Comparison of ENCODE assay signal across 18 cellular contexts in genomic region chr13:28584873-28585317, GRCh38.
DNase-seq lines count a peak whose midpoint lies in the region; ATAC-seq, FAIRE-seq and TF ChIP-seq lines count a peak whose summit lies in the region.
"Had no signal": no experiment of that assay in that cellular context is flagged by ENCODE, and none has a peak within 500 bp of the region (broad histone marks: within the 10 kb centered on the region; RNA-seq: fewer than 3 reads in every experiment).

No MANE protein-coding gene starts in this region.

- H3K4me3 ChIP-seq in IMR-90 (ENCODE audit: insufficient read depth, low read depth, low read length) = no peak overlapping the region
- H3K4me3 ChIP-seq in choroid plexus epithelial cell (ENCODE audit: low read depth, low read length) = no peak overlapping the region
- H3K4me3 ChIP-seq in mesendoderm (ENCODE audit: low read length) = no peak overlapping the region
- H3K4me3 ChIP-seq in kidney (ENCODE audit: low read length in 2 of 2) = no peak overlapping the region
- H3K4me3 ChIP-seq: BLaER1 treated with 17β-estradiol and CSF1 and Interleukin-3, amounts not matched to agents 10 nM and 100 nM; prostate gland; thyroid gland had no signal

- H2BK120ac ChIP-seq in IMR-90 (ENCODE audit: low read depth, low read length) (peak overlapping the region; percentile 100), mesendoderm (ENCODE audit: low read depth, low read length) (no peak overlapping the region)

- peak overlapping the region; percentile 98 for H4K91ac ChIP-seq in IMR-90 (ENCODE audit: insufficient read depth, low read depth, low read length)

- H3K27ac ChIP-seq in IMR-90 (ENCODE audit: insufficient read depth, low read length) (peak overlapping the region; percentile 97; the same call in 1 of the 2 replicates), mesendoderm (ENCODE audit: low read depth, low read length) (no peak overlapping the region), kidney (ENCODE audit: low read depth in 2 of 2, low read length in 2 of 2) (no peak overlapping the region)
- H3K27ac ChIP-seq: BLaER1 treated with 17β-estradiol and CSF1 and Interleukin-3, amounts not matched to agents 10 nM and 100 nM; dorsolateral prefrontal cortex; prostate gland; thyroid gland had no signal

- peak overlapping the region; percentile 99 for H3K14ac ChIP-seq in IMR-90 (replicated peaks; ENCODE audit: low read depth, low read length)

- H2AFZ ChIP-seq in IMR-90 (replicated peaks; ENCODE audit: low read length, poor library complexity) = peak overlapping the region; percentile 74

- peak overlapping the region; percentile 66 for H3K4me2 ChIP-seq in IMR-90 (ENCODE audit: low read depth, low read length)
- no peak overlapping the region for H3K4me2 ChIP-seq in mesendoderm (ENCODE audit: low read length)

- peak overlapping the region; percentile 91 for H2AK9ac ChIP-seq in IMR-90 (replicated peaks; ENCODE audit: low read depth, low read length, poor library complexity)

- TF ChIP-seq POLR2A in IMR-90 (IDR thresholded peaks at IDR 0.05; ENCODE audit: low read depth, low read length) = no peak

- peaks cover 17% of the 10 kb centered on the region for H3K4me1 ChIP-seq in IMR-90 (ENCODE audit: control insufficient read depth, insufficient read depth, low read length)
- H3K4me1 ChIP-seq in mesendoderm (ENCODE audit: control insufficient read depth, low read depth, low read length) = peaks cover 2% of the 10 kb centered on the region
- H3K4me1 ChIP-seq in kidney (ENCODE audit: control insufficient read depth in 1 of 2, insufficient read depth in 1 of 2, low read depth in 1 of 2, low read length in 2 of 2) = no peaks in the 10 kb centered on the region
- H3K4me1 ChIP-seq: prostate gland had no signal

- H4K20me1 ChIP-seq in IMR-90 (ENCODE audit: insufficient read depth, low read length) = no peaks in the 10 kb centered on the region
- H4K20me1 ChIP-seq: BLaER1 treated with 17β-estradiol and CSF1 and Interleukin-3, amounts not matched to agents 10 nM and 100 nM had no signal

- H3K9me1 ChIP-seq in IMR-90 (ENCODE audit: insufficient read depth, low read length) = peaks cover 8% of the 10 kb centered on the region

- TF ChIP-seq CTCF in AG09319 (IDR thresholded peaks at IDR 0.05; ENCODE audit: low read depth, low read length) = no peak
- TF ChIP-seq CTCF in IMR-90 (conservative IDR thresholded peaks at IDR 0.05; ENCODE audit: low read depth, low read length) = 0 out of 2 replicates have a peak, but pooled peaks have one; percentile 6
- TF ChIP-seq CTCF in choroid plexus epithelial cell (conservative IDR thresholded peaks at IDR 0.05; ENCODE audit: low read depth, low read length) = no peak
- TF ChIP-seq CTCF in kidney (IDR thresholded peaks at IDR 0.05; ENCODE audit: borderline replicate concordance, extremely low read depth, insufficient read depth) = no peak

- BruUV-seq in IMR-90 (replicated peaks; lab: Mats Ljungman, UMichigan) = no TSS peak

- H3K36me3 ChIP-seq in IMR-90 (ENCODE audit: control insufficient read depth, insufficient read depth, low read length) = no peaks in the 10 kb centered on the region
- H3K36me3 ChIP-seq in mesendoderm (ENCODE audit: control insufficient read depth, insufficient read depth, low read length) = no peaks in the 10 kb centered on the region
- no peaks in the 10 kb centered on the region for H3K36me3 ChIP-seq in kidney (ENCODE audit: control insufficient read depth in 1 of 2, insufficient read depth in 2 of 2, low read length in 2 of 2)
- H3K36me3 ChIP-seq: BLaER1 treated with 17β-estradiol and CSF1 and Interleukin-3, amounts not matched to agents 10 nM and 100 nM; prostate gland; thyroid gland had no signal

- no peaks in the 10 kb centered on the region for H3K9me3 ChIP-seq in IMR-90 (ENCODE audit: control insufficient read depth, insufficient read depth, low read length)
- no peaks in the 10 kb centered on the region for H3K9me3 ChIP-seq in kidney (ENCODE audit: control insufficient read depth in 1 of 2, low read length in 2 of 2)
- H3K9me3 ChIP-seq: BLaER1 treated with 17β-estradiol and CSF1 and Interleukin-3, amounts not matched to agents 10 nM and 100 nM; prostate gland; thyroid gland had no signal

- H3K4ac ChIP-seq in IMR-90 (ENCODE audit: low read depth, low read length) = peak overlapping the region; percentile 99
- H3K4ac ChIP-seq in mesendoderm (ENCODE audit: low read depth, low read length) = no peak overlapping the region

- H3K18ac ChIP-seq in IMR-90 (ENCODE audit: low read depth, low read length) (peak overlapping the region; percentile 99), mesendoderm (ENCODE audit: low read length) (no peak overlapping the region)

- H3K27me3 ChIP-seq in IMR-90 (ENCODE audit: control insufficient read depth, insufficient read depth, low read length) (no peaks in the 10 kb centered on the region), mesendoderm (ENCODE audit: insufficient read depth, low read length, poor library complexity) (no peaks in the 10 kb centered on the region)
- H3K27me3 ChIP-seq: BLaER1 treated with 17β-estradiol and CSF1 and Interleukin-3, amounts not matched to agents 10 nM and 100 nM; thyroid gland had no signal

- H3K9ac ChIP-seq in IMR-90 (ENCODE audit: low read depth, low read length) (peak overlapping the region; percentile 59; the same call in 1 of the 2 replicates), mesendoderm (ENCODE audit: low read length) (no peak overlapping the region), kidney (ENCODE audit: low read length in 2 of 2) (no peak overlapping the region)
- H3K9ac ChIP-seq: BLaER1 treated with 17β-estradiol and CSF1 and Interleukin-3, amounts not matched to agents 10 nM and 100 nM had no signal

- no peak for TF ChIP-seq RAD21 in IMR-90 (IDR thresholded peaks at IDR 0.05; ENCODE audit: low read length)

- ATAC-seq in IMR-90 (ENCODE audit: low read depth) (peak; percentile 72), GM18858 (IDR thresholded peaks at IDR 0.05; ENCODE audit: unreplicated experiment) (no peak), left colon (no peak)
- ATAC-seq: activated naive CD8-positive, alpha-beta T cell treated with anti-CD3 and anti-CD28 coated beads, Interleukin-2, amount 50 U/mL, for 24 hours had no signal

- H2BK15ac ChIP-seq in IMR-90 (ENCODE audit: low read depth, low read length) (peak overlapping the region; percentile 99), mesendoderm (replicated peaks; ENCODE audit: low read depth) (no peak overlapping the region)

- peak overlapping the region; percentile 99 for H4K5ac ChIP-seq in IMR-90 (ENCODE audit: low read depth, low read length)
- no peak overlapping the region for H4K5ac ChIP-seq in mesendoderm (ENCODE audit: low read length)

- H2BK5ac ChIP-seq in IMR-90 (ENCODE audit: low read depth, low read length, poor library complexity, severe bottlenecking) (peak overlapping the region; percentile 96), mesendoderm (ENCODE audit: low read length) (no peak overlapping the region)

- intact Hi-C loops in IMR-90 (cut with micrococcal nuclease) (no loop called here), left colon (cut with DNase I, micrococcal nuclease) (no loop called here), kidney (cut with DNase I) (no loop called here)

- no peaks in the 10 kb centered on the region for H3K79me1 ChIP-seq in IMR-90 (ENCODE audit: low read depth in 1 of 2, low read length in 2 of 2)
- no peaks in the 10 kb centered on the region for H3K79me1 ChIP-seq in mesendoderm (ENCODE audit: low read length)

- DNase-seq in AG09319 (ENCODE audit: extremely low read depth, low read depth) (peak; percentile 30), IMR-90 (peak; percentile 71), choroid plexus epithelial cell (ENCODE audit: low read depth) (peak; percentile 46), mesendoderm (peak; percentile 8), DMS 273 (lab: John Stamatoyannopoulos, UW; ENCODE audit: unreplicated experiment) (no peak), left colon (no peak), kidney (no peak)
- DNase-seq: activated CD4-positive, alpha-beta T cell treated with anti-CD3 and anti-CD28 coated beads, Interleukin-2, amount 10 ng/mL, durations not matched to agents 24 days and 14 days; activated naive CD8-positive, alpha-beta T cell treated with anti-CD3 and anti-CD28 coated beads, Interleukin-2, amount 50 U/mL, for 24 hours; activated T-cell treated with anti-CD3 and anti-CD28 coated beads, Interleukin-2, amount 50 U/mL, for 24 hours; dorsolateral prefrontal cortex; NCI-H1930; NCI-H526; thyroid gland had no signal

- no peaks in the 10 kb centered on the region for H3K79me2 ChIP-seq in mesendoderm (ENCODE audit: control insufficient read depth, insufficient read depth, low read length)

- H4K8ac ChIP-seq in IMR-90 (ENCODE audit: low read depth in 2 of 2, low read length in 2 of 2) = peak overlapping the region; percentile 75 to 99
- H4K8ac ChIP-seq in mesendoderm (ENCODE audit: low read depth, low read length) = no peak overlapping the region

- H2BK20ac ChIP-seq in IMR-90 (ENCODE audit: low read depth, low read length) = peak overlapping the region; percentile 99

- WGBS in IMR-90 (ENCODE audit: extremely low coverage in 2 of 2, insufficient read length in 1 of 2), 2 experiments = no CpG with 5 or more reads among the region's 4 CpGs
- no CpG with 5 or more reads among the region's 4 CpGs for WGBS in mesendoderm (ENCODE audit: extremely low coverage, insufficient coverage, low lambda C conversion rate)

- dilution Hi-C loops in IMR-90 (cut with HindIII; ENCODE audit: low sequenced_read_pairs, unreplicated experiment) = no loop called here

- CTCF ChIA-PET in IMR-90 (lab: Yijun Ruan, JAX) = interaction anchor here (0.6 kb wide), 1 partner anchor 26 kb away, joined by 3 read pairs; no protein-coding TSS in a partner anchor

- FAIRE-seq in kidney (lab: Jason Lieb, UNC) = no peak
- FAIRE-seq: islet of Langerhans had no signal

- POLR2A ChIA-PET in IMR-90 (lab: Charles Lee; ENCODE audit: unreplicated experiment) = interaction anchor here (0.5 kb wide), 1 partner anchor 237 kb away, joined by 3 read pairs; no protein-coding TSS in a partner anchor

- H3K23ac ChIP-seq in IMR-90 (ENCODE audit: low read depth, low read length) (peak overlapping the region; percentile 97), mesendoderm (ENCODE audit: low read length) (no peak overlapping the region)

- H2AK5ac ChIP-seq in IMR-90 (ENCODE audit: low read depth, low read length) (peak overlapping the region; percentile 94; the same call in 1 of the 2 replicates), mesendoderm (ENCODE audit: low read length) (no peak overlapping the region)

- peak overlapping the region; percentile 90; the same call in 1 of the 2 replicates for H3K56ac ChIP-seq in IMR-90 (ENCODE audit: extremely low read depth, insufficient read depth, low read length)
- no peak overlapping the region for H3K56ac ChIP-seq in mesendoderm (ENCODE audit: low read length)

- in situ Hi-C loops in IMR-90 (cut with MboI; ENCODE audit: low sequenced_read_pairs) = no loop called here

TF ChIP-seq in IMR-90, 13 proteins besides CTCF, POLR2A, EP300 and RAD21:
- TF ChIP-seq FOS (IDR thresholded peaks at IDR 0.05; ENCODE audit: low read depth, low read length) = no peak
- TF ChIP-seq MAFK (IDR thresholded peaks at IDR 0.05; ENCODE audit: low read depth, low read length) = no peak
- TF ChIP-seq CEBPB (IDR thresholded peaks at IDR 0.05; ENCODE audit: low read depth, low read length) = peak; percentile 67
TF ChIP-seq in IMR-90: peak in this region for 1.

Comparison
In these comparisons a context has a peak if more than half of its experiments do, and no peak if none do; other contexts are left out.
1. DNase-seq: peak in AG09319 (single experiment), IMR-90 (single experiment), choroid plexus epithelial cell (single experiment) and mesendoderm (single experiment); none in DMS 273 (single experiment), left colon (0 of 2) and kidney (single experiment).